9 cellular contexts compared by ENCODE assay signal in genomic region chr1:236686815-236687160, GRCh38. TPM values are rescaled to one million over a fixed set of nuclear protein-coding genes. Genes with fewer than 3 reads are reported as not detected.
DNase-seq lines count a peak whose midpoint lies in the region; TF ChIP-seq lines count a peak whose summit lies in the region.
"Had no signal": no experiment of that assay in that cellular context is flagged by ENCODE, and none has a peak within 500 bp of the region (broad histone marks: within the 10 kb centered on the region; RNA-seq: fewer than 3 reads in every experiment).

No MANE protein-coding gene starts in this region.

- intact Hi-C loops in uterus (cut with DNase I; ENCODE audit: low total_unique reads): no loop called here

- H3K4me1 ChIP-seq in mesodermal cell (ENCODE audit: control insufficient read depth, insufficient read depth, low read length, poor library complexity, severe bottlenecking): peaks cover 7% of the 10 kb centered on the region
- H3K4me1 ChIP-seq in uterus: peaks cover 0 to 5% of the 10 kb centered on the region in 2 donors

- H3K4me3 ChIP-seq in choroid plexus epithelial cell (ENCODE audit: low read depth, low read length): peak overlapping the region; percentile 45
- H3K4me3 ChIP-seq in mesodermal cell (ENCODE audit: extremely low read depth, insufficient read depth, low read length, poor library complexity, severe bottlenecking): peak overlapping the region; percentile 51
- H3K4me3 ChIP-seq in uterus: peak overlapping the region; percentile 2 to 56

- no peaks in the 10 kb centered on the region for H3K27me3 ChIP-seq in uterus

- H3K27ac ChIP-seq in mesodermal cell (ENCODE audit: low read depth, low read length, severe bottlenecking) (no peak overlapping the region), uterus (no peak overlapping the region)

- peak; percentile 5 for DNase-seq in stimulated activated CD4-positive, alpha-beta T cell treated with anti-CD3 and anti-CD28 coated beads, Interleukin-1b, Interleukin-23, amount 100 ng/mL, for 48 hours
- DNase-seq in stimulated activated CD4-positive, alpha-beta T cell treated with anti-CD3 and anti-CD28 coated beads, Interleukin-4, amount 100 ng/mL, for 24 hours: no peak
- no peak for DNase-seq in choroid plexus epithelial cell (ENCODE audit: low read depth)
- DNase-seq in uterus: no peak
- DNase-seq in NCI-H2196 (lab: John Stamatoyannopoulos, UW; ENCODE audit: unreplicated experiment): no peak
- no peak for DNase-seq in activated gamma-delta T cell treated with Interleukin-2 at 50 U/mL for 16 hours
- DNase-seq in NCI-H1417 (lab: John Stamatoyannopoulos, UW): no peak
- DNase-seq: DND-41 had no signal

- WGBS in mesodermal cell (ENCODE audit: insufficient coverage in 2 of 2), 2 experiments: 24 to 42% methylated on average over 19 to 30 of the region's 31 CpGs

- no peaks in the 10 kb centered on the region for H3K36me3 ChIP-seq in mesodermal cell (ENCODE audit: control insufficient read depth, insufficient read depth, low read length)
- no peaks in the 10 kb centered on the region for H3K36me3 ChIP-seq in uterus

- TF ChIP-seq CTCF in choroid plexus epithelial cell (conservative IDR thresholded peaks at IDR 0.05; ENCODE audit: low read depth, low read length) (no peak), uterus (IDR thresholded peaks at IDR 0.05) (no peak)

- no peak for TF ChIP-seq POLR2A in uterus (IDR thresholded peaks at IDR 0.05)

- H3K9me3 ChIP-seq in mesodermal cell (ENCODE audit: control insufficient read depth, low read length) (peaks cover 8% of the 10 kb centered on the region), uterus (no peaks in the 10 kb centered on the region)

RNA-seq across cellular contexts. Expression of gene ACTN2, which starts 0.5 kb away (rescaled TPM):
- polyA plus RNA-seq in mesodermal cell (2013, experiment 1 of 2): 5.7 TPM
- polyA plus RNA-seq in mesodermal cell (2013, experiment 2 of 2): 6.1 TPM
- 10 to 100 TPM in 1 of 4 donors, 1 to 10 TPM in 2, under 1 TPM in 1; 0.29 to 28.9 (median 1.1) TPM for total RNA-seq in uterus
